Comparison of ENCODE assay signal across 18 cellular contexts in genomic region chr4:118680808-118681207, GRCh38.
"Had no signal": no experiment of that assay in that cellular context is flagged by ENCODE, and none has a peak within 500 bp of the region (broad histone marks: within the 10 kb centered on the region; RNA-seq: fewer than 3 reads in every experiment).

No MANE protein-coding gene starts in this region.

- H3K9ac ChIP-seq: neural progenitor cell had no signal

- H3K4me1 ChIP-seq: neural progenitor cell, psoas muscle, right lobe of liver, tibial nerve, uterus had no signal

- H3K27ac ChIP-seq: body of pancreas, neural progenitor cell, psoas muscle, right lobe of liver, tibial nerve, uterus had no signal

- H3K4me2 ChIP-seq: neural progenitor cell, smooth muscle cell had no signal

- H2AFZ ChIP-seq: neural progenitor cell had no signal

- DNase-seq: activated naive CD8-positive, alpha-beta T cell treated with anti-CD3 and anti-CD28 coated beads for 36 hours; amygdala; body of pancreas; caudate nucleus; naive B cell; psoas muscle; right lobe of liver; stimulated activated CD4-positive, alpha-beta T cell treated with anti-CD3 and anti-CD28 coated beads, Interleukin-4, amount 100 ng/mL, for 4 hours; stimulated activated CD8-positive, alpha-beta memory T cell treated with anti-CD3 and anti-CD28 coated beads, Interleukin-4, amount 100 ng/mL, for 48 hours; stimulated activated naive CD4-positive, alpha-beta T cell treated with Interleukin-2 at 50 U/mL for 16 hours; substantia nigra; uterus had no signal

- ATAC-seq: activated CD4-positive, CD25-positive, alpha-beta regulatory T cell treated with anti-CD3 and anti-CD28 coated beads, Interleukin-2, amount 50 U/mL, for 24 hours; body of pancreas; esophagus mucosa; left lobe of liver; psoas muscle; right lobe of liver had no signal

- H3K4me3 ChIP-seq: body of pancreas, neural progenitor cell, psoas muscle, right lobe of liver, smooth muscle cell, tibial nerve, uterus had no signal

- H3K9me3 ChIP-seq: body of pancreas, psoas muscle, right lobe of liver, tibial nerve, uterus had no signal

- H3K27me3 ChIP-seq: body of pancreas, right lobe of liver, tibial nerve, uterus had no signal

- H3K36me3 ChIP-seq: neural progenitor cell, right lobe of liver, tibial nerve, uterus had no signal
